25 cellular contexts compared by ENCODE assay signal in the genomic region with DNA sequence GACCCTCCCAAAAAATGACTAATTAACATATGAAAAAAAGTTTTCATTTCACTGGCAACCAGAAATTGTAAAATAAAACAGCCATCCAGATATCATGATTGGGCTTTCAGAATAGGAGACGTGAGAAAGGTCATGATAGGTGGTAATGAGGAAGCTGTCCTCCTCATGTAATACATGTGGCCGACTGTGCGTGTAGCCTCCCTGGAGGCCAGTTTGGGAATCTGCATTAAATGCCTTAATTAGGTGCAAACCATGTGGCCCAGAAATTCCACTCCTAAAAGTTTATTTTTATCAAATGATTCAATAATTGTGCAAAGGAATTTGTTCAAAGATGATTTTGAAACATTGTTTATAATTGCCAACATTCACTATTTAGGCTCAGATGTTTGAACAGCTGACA.
"Had no signal": no experiment of that assay in that cellular context is flagged by ENCODE, and none has a peak within 500 bp of the region (broad histone marks: within the 10 kb centered on the region; RNA-seq: fewer than 3 reads in every experiment).

No MANE protein-coding gene starts in this region.

- DNase-seq: activated CD4-positive, alpha-beta memory T cell treated with anti-CD3 and anti-CD28 coated beads, Interleukin-2, amount 10 ng/mL, durations not matched to agents 7 days and 5 days; activated CD4-positive, alpha-beta T cell treated with anti-CD3 and anti-CD28 coated beads, Interleukin-2, amount 10 ng/mL, durations not matched to agents 24 days and 14 days; activated CD4-positive, CD25-positive, alpha-beta regulatory T cell treated with anti-CD3 and anti-CD28 coated beads, Interleukin-2, amount 50 U/mL, for 72 hours; activated CD8-positive, alpha-beta memory T cell treated with anti-CD3 and anti-CD28 coated beads, Interleukin-2, amount 50 U/mL, for 48 hours; activated gamma-delta T cell; activated naive CD4-positive, alpha-beta T cell treated with anti-CD3 and anti-CD28 coated beads, Interleukin-2, amount 50 U/mL, for 16 hours; activated T-cell treated with anti-CD3 and anti-CD28 coated beads, Interleukin-2, amount 50 U/mL, for 24 hours; amniotic stem cell; central memory CD4-positive, alpha-beta T cell; dermis blood vessel endothelial cell; effector CD4-positive, alpha-beta T cell; esophagus squamous epithelium; left lung; naive B cell; stimulated activated CD4-positive, alpha-beta T cell treated with anti-CD3 and anti-CD28 coated beads, Interleukin-2, amount 100 ng/mL, for 48 hours; stimulated activated naive CD4-positive, alpha-beta T cell treated with Interleukin-2 at 50 U/mL for 16 hours; T-helper 17 cell; T1000; testis; transverse colon had no signal

- H3K27ac ChIP-seq: breast epithelium, epithelial cell of prostate, esophagus squamous epithelium, left lung, parathyroid adenoma, right atrium auricular region, testis, transverse colon had no signal

- H3K9ac ChIP-seq: parathyroid adenoma had no signal

- H3K27me3 ChIP-seq: breast epithelium, esophagus squamous epithelium, left lung, right atrium auricular region, testis, transverse colon had no signal

- H3K9me3 ChIP-seq: breast epithelium, esophagus squamous epithelium, left lung, right atrium auricular region, testis, transverse colon had no signal

- H3K4me3 ChIP-seq: breast epithelium, esophagus squamous epithelium, left lung, lung, right atrium auricular region, testis, transverse colon had no signal

- ATAC-seq: T-helper 17 cell had no signal

- H3K36me3 ChIP-seq: breast epithelium, esophagus squamous epithelium, left lung, right atrium auricular region, transverse colon had no signal

- H3K4me1 ChIP-seq: breast epithelium, left lung, parathyroid adenoma, transverse colon had no signal

- H2AFZ ChIP-seq: parathyroid adenoma had no signal
